Comparison of ENCODE assay signal across 18 cellular contexts in genomic region chr4:10529891-10530786, GRCh38.
DNase-seq lines count a peak whose midpoint lies in the region; ATAC-seq and TF ChIP-seq lines count a peak whose summit lies in the region.
"Had no signal": no experiment of that assay in that cellular context is flagged by ENCODE, and none has a peak within 500 bp of the region (broad histone marks: within the 10 kb centered on the region; RNA-seq: fewer than 3 reads in every experiment).

No MANE protein-coding gene starts in this region.

- no TSS peak for BruUV-seq in Calu3 (replicated peaks; lab: Mats Ljungman, UMichigan)

- no peak overlapping the region for H3K27ac Mint-ChIP-seq in Calu3 (ENCODE audit: unreplicated experiment)
- H3K27ac Mint-ChIP-seq: activated naive CD8-positive, alpha-beta T cell treated with anti-CD3 and anti-CD28 coated beads, Interleukin-2, amount 10 ng/mL, durations not matched to agents 7 days and 5 days; natural killer cell treated with Interleukin-12 subunit alpha and Interleukin-12 subunit beta and Interleukin-15 and Interleukin-18, amount 100 ng/mL, for 72 hours had no signal

- POLR2A ChIA-PET in HEK293 (lab: Yijun Ruan, JAX) = interaction anchor here (0.6 to 1.0 kb wide), 2 partner anchors 69 to 126 kb away, joined by 3 to 4 read pairs; no protein-coding TSS in a partner anchor

- H3K27ac ChIP-seq in HEK293 (ENCODE audit: extremely low read depth, low read depth, low read length) (no peak overlapping the region; the same call in 1 of the 2 replicates), parathyroid adenoma (no peak overlapping the region), dorsolateral prefrontal cortex (no peak overlapping the region), colonic mucosa (no peak overlapping the region)

- CTCF ChIA-PET in HEK293 (lab: Yijun Ruan, JAX) (interaction anchor here (0.5 kb wide), 1 partner anchor 69 kb away, joined by 3 read pairs; no protein-coding TSS in a partner anchor), Calu3 (lab: Charles Lee) (no interaction called here)

- no peaks in the 10 kb centered on the region for H3K36me3 ChIP-seq in HEK293 (ENCODE audit: control insufficient read depth in 2 of 2, insufficient read depth in 1 of 2, low read length in 2 of 2)
- no peaks in the 10 kb centered on the region for H3K36me3 ChIP-seq in parathyroid adenoma (ENCODE audit: control insufficient read depth, insufficient read depth, low read length)
- H3K36me3 ChIP-seq in colonic mucosa = peaks cover 5% of the 10 kb centered on the region
- H3K36me3 ChIP-seq: esophagus squamous epithelium had no signal

- H3K4me2 ChIP-seq in parathyroid adenoma (ENCODE audit: low read length) = peak overlapping the region; percentile 9

- intact Hi-C loops in dorsolateral prefrontal cortex (cut with DNase I) = no loop called here
- intact Hi-C loops in Calu3 (cut with micrococcal nuclease; ENCODE audit: unreplicated experiment) = loop anchor here (5.0 kb wide), 1 partner anchor 358 kb away; no protein-coding TSS in a partner anchor
- intact Hi-C loops in colonic mucosa (cut with DNase I) = no loop called here

- H3K4me3 ChIP-seq in HEK293 (ENCODE audit: low read depth, low read length) = no peak overlapping the region
- H3K4me3 ChIP-seq in foreskin fibroblast (ENCODE audit: low read depth in 1 of 2, low read length in 2 of 2) = no peak overlapping the region
- H3K4me3 ChIP-seq in parathyroid adenoma (ENCODE audit: low read depth, low read length) = no peak overlapping the region
- H3K4me3 ChIP-seq in dorsolateral prefrontal cortex = no peak overlapping the region
- H3K4me3 ChIP-seq in colonic mucosa = no peak overlapping the region
- H3K4me3 ChIP-seq: esophagus squamous epithelium had no signal

- H3K4me3 Mint-ChIP-seq in Calu3 (ENCODE audit: low read depth, unreplicated experiment) = no peak overlapping the region
- H3K4me3 Mint-ChIP-seq: activated naive CD8-positive, alpha-beta T cell treated with anti-CD3 and anti-CD28 coated beads, Interleukin-2, amount 10 ng/mL, durations not matched to agents 7 days and 5 days; activated T-cell treated with anti-CD3 and anti-CD28 coated beads, Interleukin-2, amount 50 U/mL, for 4 hours; natural killer cell treated with Interleukin-12 subunit alpha and Interleukin-12 subunit beta and Interleukin-15 and Interleukin-18, amount 100 ng/mL, for 72 hours had no signal

- no peaks in the 10 kb centered on the region for H3K4me1 Mint-ChIP-seq in Calu3 (ENCODE audit: low read depth, unreplicated experiment)
- H3K4me1 Mint-ChIP-seq: activated naive CD8-positive, alpha-beta T cell treated with anti-CD3 and anti-CD28 coated beads, Interleukin-2, amount 10 ng/mL, durations not matched to agents 7 days and 5 days had no signal

- H3K27me3 ChIP-seq in parathyroid adenoma (ENCODE audit: control insufficient read depth, insufficient read depth, low read length) = no peaks in the 10 kb centered on the region
- H3K27me3 ChIP-seq in dorsolateral prefrontal cortex = peaks cover 0 to 5% (median 0%) of the 10 kb centered on the region in 45 donors
- H3K27me3 ChIP-seq in colonic mucosa = no peaks in the 10 kb centered on the region
- H3K27me3 ChIP-seq: esophagus squamous epithelium had no signal

- no peaks in the 10 kb centered on the region for H3K79me2 ChIP-seq in parathyroid adenoma

- peaks cover 7% of the 10 kb centered on the region for H3K4me1 ChIP-seq in HEK293 (ENCODE audit: control insufficient read depth, insufficient read depth, low read length)
- H3K4me1 ChIP-seq in parathyroid adenoma = no peaks in the 10 kb centered on the region
- peaks cover 2% of the 10 kb centered on the region for H3K4me1 ChIP-seq in colonic mucosa

- no peak overlapping the region for H2AFZ ChIP-seq in parathyroid adenoma

- no peaks in the 10 kb centered on the region for H3K9me3 Mint-ChIP-seq in Calu3 (ENCODE audit: low read depth, unreplicated experiment)
- H3K9me3 Mint-ChIP-seq: activated naive CD8-positive, alpha-beta T cell treated with anti-CD3 and anti-CD28 coated beads, Interleukin-2, amount 10 ng/mL, durations not matched to agents 7 days and 5 days; activated T-cell treated with anti-CD3 and anti-CD28 coated beads, Interleukin-2, amount 50 U/mL, for 4 hours; natural killer cell treated with Interleukin-12 subunit alpha and Interleukin-12 subunit beta and Interleukin-15 and Interleukin-18, amount 100 ng/mL, for 72 hours had no signal

- H3K9me3 ChIP-seq in HEK293 (ENCODE audit: control insufficient read depth, insufficient read depth, low read depth, low read length) (no peaks in the 10 kb centered on the region), parathyroid adenoma (ENCODE audit: control insufficient read depth, low read length) (no peaks in the 10 kb centered on the region), colonic mucosa (no peaks in the 10 kb centered on the region)
- H3K9me3 ChIP-seq: esophagus squamous epithelium had no signal

- H3K27me3 Mint-ChIP-seq in Calu3 (ENCODE audit: unreplicated experiment) = peaks cover 8% of the 10 kb centered on the region

- no peaks in the 10 kb centered on the region for H3K36me3 Mint-ChIP-seq in Calu3 (ENCODE audit: insufficient read depth, unreplicated experiment)
- H3K36me3 Mint-ChIP-seq: activated naive CD8-positive, alpha-beta T cell treated with anti-CD3 and anti-CD28 coated beads, Interleukin-2, amount 10 ng/mL, durations not matched to agents 7 days and 5 days; natural killer cell treated with Interleukin-12 subunit alpha and Interleukin-12 subunit beta and Interleukin-15 and Interleukin-18, amount 100 ng/mL, for 72 hours had no signal

- ATAC-seq in HG02840 (IDR thresholded peaks at IDR 0.05; ENCODE audit: low FRiP score, unreplicated experiment) = no peak
- ATAC-seq: activated T-cell treated with anti-CD3 and anti-CD28 coated beads, Interleukin-2, amount 50 U/mL, for 4 hours; left lobe of liver; natural killer cell treated with Interleukin-12 subunit alpha and Interleukin-12 subunit beta and Interleukin-15 and Interleukin-18, amount 100 ng/mL, for 72 hours had no signal

- H3K9ac ChIP-seq in parathyroid adenoma (no peak overlapping the region), colonic mucosa (ENCODE audit: low read depth in 2 of 2, low read length in 2 of 2) (no peak overlapping the region)

- TF ChIP-seq CTCF in HEK293 (tag by site-specific recombination; IDR thresholded peaks at IDR 0.05) = no peak
- no peak for TF ChIP-seq CTCF in foreskin fibroblast (IDR thresholded peaks at IDR 0.05; ENCODE audit: low read depth, low read length)
- TF ChIP-seq CTCF in parathyroid adenoma (IDR thresholded peaks at IDR 0.05) = no peak
- TF ChIP-seq CTCF in dorsolateral prefrontal cortex (IDR thresholded peaks at IDR 0.05 in 54 of 56, conservative IDR thresholded peaks at IDR 0.05 in 2 of 56; ENCODE audit: low read depth in 1 of 56, partially characterized antibody in 56 of 56) = no peak
- TF ChIP-seq CTCF in Calu3 (IDR thresholded peaks at IDR 0.05; ENCODE audit: unreplicated experiment) = no peak
- TF ChIP-seq CTCF in colonic mucosa (IDR thresholded peaks at IDR 0.05) = no peak

- peak; percentile 5 for DNase-seq in amniotic epithelial cell (ENCODE audit: low read depth)
- DNase-seq in foreskin fibroblast = peak; percentile 6 to 24
- no peak for DNase-seq in dorsolateral prefrontal cortex
- DNase-seq in Calu3 = no peak
- DNase-seq in colonic mucosa = no peak
- DNase-seq: activated naive CD8-positive, alpha-beta T cell treated with anti-CD3 and anti-CD28 coated beads, Interleukin-2, amount 10 ng/mL, durations not matched to agents 7 days and 5 days; activated T-cell treated with anti-CD3 and anti-CD28 coated beads, Interleukin-2, amount 50 U/mL, for 4 hours; AML-193; cortex of kidney; esophagus squamous epithelium; NCI-H1048; NCI-H2171 treated with DMSO at 0.1 percent for 48 hours; stimulated activated CD4-positive, alpha-beta T cell treated with anti-CD3 and anti-CD28 coated beads, Interleukin-2, amount 100 ng/mL, for 24 hours had no signal

TF ChIP-seq in HEK293, 187 proteins besides CTCF, POLR2A, EP300 and RAD21 (continues in another document):
- TF ChIP-seq FEZF1 (tag by site-specific recombination; IDR thresholded peaks at IDR 0.05) (peak; percentile 89), YY2 (tag by site-specific recombination; IDR thresholded peaks at IDR 0.05) (no peak), ZFP37 (tag by site-specific recombination; IDR thresholded peaks at IDR 0.05) (no peak), ZNF274 (IDR thresholded peaks at IDR 0.05; ENCODE audit: low read length) (no peak), ZNF274 (tag by site-specific recombination; IDR thresholded peaks at IDR 0.05; ENCODE audit: borderline replicate concordance) (no peak), ZNF169 (tag by site-specific recombination; IDR thresholded peaks at IDR 0.05) (no peak), ZSCAN23 (tag by site-specific recombination; IDR thresholded peaks at IDR 0.05) (no peak)
- TF ChIP-seq, protein P1, sequence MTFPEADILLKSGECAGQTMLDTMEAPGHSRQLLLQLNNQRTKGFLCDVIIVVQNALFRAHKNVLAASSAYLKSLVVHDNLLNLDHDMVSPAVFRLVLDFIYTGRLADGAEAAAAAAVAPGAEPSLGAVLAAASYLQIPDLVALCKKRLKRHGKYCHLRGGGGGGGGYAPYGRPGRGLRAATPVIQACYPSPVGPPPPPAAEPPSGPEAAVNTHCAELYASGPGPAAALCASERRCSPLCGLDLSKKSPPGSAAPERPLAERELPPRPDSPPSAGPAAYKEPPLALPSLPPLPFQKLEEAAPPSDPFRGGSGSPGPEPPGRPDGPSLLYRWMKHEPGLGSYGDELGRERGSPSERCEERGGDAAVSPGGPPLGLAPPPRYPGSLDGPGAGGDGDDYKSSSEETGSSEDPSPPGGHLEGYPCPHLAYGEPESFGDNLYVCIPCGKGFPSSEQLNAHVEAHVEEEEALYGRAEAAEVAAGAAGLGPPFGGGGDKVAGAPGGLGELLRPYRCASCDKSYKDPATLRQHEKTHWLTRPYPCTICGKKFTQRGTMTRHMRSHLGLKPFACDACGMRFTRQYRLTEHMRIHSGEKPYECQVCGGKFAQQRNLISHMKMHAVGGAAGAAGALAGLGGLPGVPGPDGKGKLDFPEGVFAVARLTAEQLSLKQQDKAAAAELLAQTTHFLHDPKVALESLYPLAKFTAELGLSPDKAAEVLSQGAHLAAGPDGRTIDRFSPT (tag by site-specific recombination; IDR thresholded peaks at IDR 0.05) = no peak

Comparison
In these comparisons a context has a peak if more than half of its experiments do, and no peak if none do; other contexts are left out.
1. DNase-seq: peak in amniotic epithelial cell (single experiment) and foreskin fibroblast (2 of 2); none in dorsolateral prefrontal cortex (0 of 10), Calu3 (single experiment) and colonic mucosa (single experiment).